8 cellular contexts compared by ENCODE assay signal in the genomic region with DNA sequence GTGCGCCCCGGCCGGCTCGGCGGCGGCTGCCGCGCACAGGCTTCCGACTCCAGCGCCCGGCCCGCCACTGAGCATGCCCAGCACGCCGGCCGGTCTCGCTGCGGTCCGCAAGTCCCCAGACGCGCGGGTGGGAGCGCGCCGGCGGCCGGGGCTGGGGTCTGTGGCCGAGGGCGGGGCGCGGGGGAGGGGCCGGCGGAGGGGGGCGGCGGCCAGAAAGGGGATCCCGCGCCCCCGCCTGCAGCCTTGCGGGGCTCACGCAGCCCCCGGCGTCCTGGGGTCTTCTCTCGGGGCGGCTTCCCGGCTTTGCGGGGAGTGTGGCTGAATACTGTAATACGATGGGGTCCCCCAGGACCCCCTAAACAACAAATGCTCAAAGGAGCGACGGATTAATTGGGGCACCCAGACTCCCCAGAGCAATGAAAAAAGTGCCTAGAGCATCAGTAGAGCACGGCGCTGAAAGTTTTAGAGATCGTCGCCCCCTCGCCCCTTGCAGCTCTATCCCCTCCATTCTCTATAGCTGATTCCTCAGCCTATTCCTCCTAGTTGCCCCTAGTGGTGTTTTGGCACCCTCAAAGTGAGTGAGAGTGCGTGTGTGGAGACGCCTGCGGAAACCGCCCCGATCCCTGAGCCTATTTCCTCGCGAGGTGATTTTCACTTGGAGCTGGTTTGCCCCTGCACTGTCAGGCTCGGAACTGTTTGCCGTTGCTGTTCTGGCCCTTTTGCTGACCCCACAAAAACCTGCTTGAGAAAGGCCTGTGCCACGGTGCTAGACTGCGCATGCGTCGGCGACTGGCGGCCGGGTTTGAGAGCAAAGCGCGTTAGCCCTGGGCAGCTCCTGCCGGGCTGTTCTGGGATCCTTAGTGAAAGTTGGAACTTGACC. TPM values are rescaled to one million over a fixed set of nuclear protein-coding genes. Genes with fewer than 3 reads are reported as not detected.
DNase-seq lines count a peak whose midpoint lies in the region; ATAC-seq and TF ChIP-seq lines count a peak whose summit lies in the region.

A gene with protein sequence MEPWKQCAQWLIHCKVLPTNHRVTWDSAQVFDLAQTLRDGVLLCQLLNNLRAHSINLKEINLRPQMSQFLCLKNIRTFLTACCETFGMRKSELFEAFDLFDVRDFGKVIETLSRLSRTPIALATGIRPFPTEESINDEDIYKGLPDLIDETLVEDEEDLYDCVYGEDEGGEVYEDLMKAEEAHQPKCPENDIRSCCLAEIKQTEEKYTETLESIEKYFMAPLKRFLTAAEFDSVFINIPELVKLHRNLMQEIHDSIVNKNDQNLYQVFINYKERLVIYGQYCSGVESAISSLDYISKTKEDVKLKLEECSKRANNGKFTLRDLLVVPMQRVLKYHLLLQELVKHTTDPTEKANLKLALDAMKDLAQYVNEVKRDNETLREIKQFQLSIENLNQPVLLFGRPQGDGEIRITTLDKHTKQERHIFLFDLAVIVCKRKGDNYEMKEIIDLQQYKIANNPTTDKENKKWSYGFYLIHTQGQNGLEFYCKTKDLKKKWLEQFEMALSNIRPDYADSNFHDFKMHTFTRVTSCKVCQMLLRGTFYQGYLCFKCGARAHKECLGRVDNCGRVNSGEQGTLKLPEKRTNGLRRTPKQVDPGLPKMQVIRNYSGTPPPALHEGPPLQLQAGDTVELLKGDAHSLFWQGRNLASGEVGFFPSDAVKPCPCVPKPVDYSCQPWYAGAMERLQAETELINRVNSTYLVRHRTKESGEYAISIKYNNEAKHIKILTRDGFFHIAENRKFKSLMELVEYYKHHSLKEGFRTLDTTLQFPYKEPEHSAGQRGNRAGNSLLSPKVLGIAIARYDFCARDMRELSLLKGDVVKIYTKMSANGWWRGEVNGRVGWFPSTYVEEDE (minus strand): TSS at position 69 of the 880 bp plus-strand sequence. CDS start 311 bp downstream, outside the sequence.

- ATAC-seq in HG03280 (IDR thresholded peaks at IDR 0.05; ENCODE audit: unreplicated experiment), result peak; percentile 29
- peak; percentile 40 to 62 (median 62) for ATAC-seq in natural killer cell
- no peak for ATAC-seq in HG03039 (IDR thresholded peaks at IDR 0.05; ENCODE audit: unreplicated experiment)

- DNase-seq in CD14-positive monocyte (ENCODE audit: low spot score), result peak; percentile 72
- DNase-seq in Peyer's patch, result peak; percentile 60 to 84 (median 75)
- DNase-seq in activated gamma-delta T cell treated with anti-CD3 and anti-CD28 coated beads, Interleukin-2, amount 50 U/mL, for 16 hours (ENCODE audit: low read depth), result peak; percentile 33
- peak; percentile 33 to 81 for DNase-seq in foreskin fibroblast
- peak; percentile 60 for DNase-seq in natural killer cell

- H3K4me1 Mint-ChIP-seq in CD14-positive monocyte (peaks cover 35% of the 10 kb centered on the region), natural killer cell (peaks cover 34 to 43% of the 10 kb centered on the region in 2 donors)
- H3K4me1 Mint-ChIP-seq in stimulated activated naive CD8-positive, alpha-beta T cell treated with anti-CD3 and anti-CD28 coated beads, Interleukin-15, Interleukin-2, amounts not matched to agents 100 ng/mL and 50 ng/mL, for 24 hours (ENCODE audit: low read depth), result peaks cover 46% of the 10 kb centered on the region

- peaks cover 0 to 23% (median 3%) of the 10 kb centered on the region in 4 donors for H3K4me1 ChIP-seq in Peyer's patch

- H3K36me3 ChIP-seq in Peyer's patch, result no peaks in the 10 kb centered on the region

- TF ChIP-seq CTCF in CD14-positive monocyte (IDR thresholded peaks at IDR 0.05), result peak; percentile 24
- peak in 2 of 6 experiments; percentile 16 to 17 for TF ChIP-seq CTCF in Peyer's patch (IDR thresholded peaks at IDR 0.05)
- TF ChIP-seq CTCF in foreskin fibroblast (IDR thresholded peaks at IDR 0.05; ENCODE audit: low read depth, low read length), result no peak
- TF ChIP-seq CTCF in natural killer cell (IDR thresholded peaks at IDR 0.05), result peak; percentile 24

- peaks cover 0 to 4% (median 0%) of the 10 kb centered on the region in 3 donors for H3K27me3 Mint-ChIP-seq in CD14-positive monocyte (ENCODE audit: low read depth in 3 of 3)
- no peaks in the 10 kb centered on the region for H3K27me3 Mint-ChIP-seq in natural killer cell (ENCODE audit: low read depth in 2 of 2)
- H3K27me3 Mint-ChIP-seq in stimulated activated naive CD8-positive, alpha-beta T cell treated with anti-CD3 and anti-CD28 coated beads, Interleukin-15, Interleukin-2, amounts not matched to agents 100 ng/mL and 50 ng/mL, for 24 hours, result no peaks in the 10 kb centered on the region

- H3K27ac Mint-ChIP-seq in CD14-positive monocyte (peak within 1 kb of the TSS; percentile 95 to 99 (median 97)), natural killer cell (peak within 1 kb of the TSS; percentile 95 to 97)
- H3K27ac Mint-ChIP-seq in stimulated activated naive CD8-positive, alpha-beta T cell treated with anti-CD3 and anti-CD28 coated beads, Interleukin-15, Interleukin-2, amounts not matched to agents 100 ng/mL and 50 ng/mL, for 24 hours, result peak within 1 kb of the TSS; percentile 96

- TF ChIP-seq POLR2A in Peyer's patch (IDR thresholded peaks at IDR 0.05), result no peak

- H3K36me3 Mint-ChIP-seq in CD14-positive monocyte, result peaks cover 3% of the 10 kb centered on the region in 2 donors
- H3K36me3 Mint-ChIP-seq in natural killer cell, result no peaks in the 10 kb centered on the region
- H3K36me3 Mint-ChIP-seq in stimulated activated naive CD8-positive, alpha-beta T cell treated with anti-CD3 and anti-CD28 coated beads, Interleukin-15, Interleukin-2, amounts not matched to agents 100 ng/mL and 50 ng/mL, for 24 hours (ENCODE audit: low read depth), result no peaks in the 10 kb centered on the region

- H3K27ac ChIP-seq in Peyer's patch, result peak within 1 kb of the TSS; percentile 26 to 83 (median 72)

- H3K4me3 ChIP-seq in Peyer's patch, result peak within 1 kb of the TSS; percentile 36 to 66 (median 58)
- H3K4me3 ChIP-seq in foreskin fibroblast (ENCODE audit: low read depth in 1 of 2, low read length in 2 of 2), result peak within 1 kb of the TSS; percentile 45 to 53

- intact Hi-C loops in CD14-positive monocyte (cut with micrococcal nuclease) (loop anchor here (2.0 to 10.0 kb wide), 6 partner anchors 25 to 181 kb away; no protein-coding TSS in a partner anchor), natural killer cell (cut with micrococcal nuclease) (loop anchor here (1.0 to 2.0 kb wide), 2 partner anchors 69 to 160 kb away; no protein-coding TSS in a partner anchor)

- H3K27me3 ChIP-seq in Peyer's patch, result no peaks in the 10 kb centered on the region

- H3K4me3 Mint-ChIP-seq in CD14-positive monocyte (peak within 1 kb of the TSS; percentile 99), natural killer cell (peak within 1 kb of the TSS; percentile 98)
- peak within 1 kb of the TSS; percentile 94 for H3K4me3 Mint-ChIP-seq in stimulated activated naive CD8-positive, alpha-beta T cell treated with anti-CD3 and anti-CD28 coated beads, Interleukin-15, Interleukin-2, amounts not matched to agents 100 ng/mL and 50 ng/mL, for 24 hours

- H3K9me3 ChIP-seq in Peyer's patch, result no peaks in the 10 kb centered on the region

- H3K9me3 Mint-ChIP-seq in CD14-positive monocyte (peaks cover 0 to 2% (median 0%) of the 10 kb centered on the region in 7 donors), natural killer cell (no peaks in the 10 kb centered on the region)
- no peaks in the 10 kb centered on the region for H3K9me3 Mint-ChIP-seq in stimulated activated naive CD8-positive, alpha-beta T cell treated with anti-CD3 and anti-CD28 coated beads, Interleukin-15, Interleukin-2, amounts not matched to agents 100 ng/mL and 50 ng/mL, for 24 hours

RNA-seq across cellular contexts. Expression of the gene that starts here (rescaled TPM):
- 1 to 10 TPM; 5.4 to 9.2 TPM for polyA plus RNA-seq in CD14-positive monocyte
- 10 to 100 TPM; 32.1 to 60.9 (median 41.5) TPM for total RNA-seq in Peyer's patch
- total RNA-seq in natural killer cell, result 100 to 1,000 TPM in 1 of 3 donors, 10 to 100 TPM in 2; 95.8 to 101 (median 96.6) TPM
